8 cellular contexts compared by ENCODE assay signal in genomic region chr9:136133191-136133958, GRCh38. TPM values are rescaled to one million over a fixed set of nuclear protein-coding genes. Genes with fewer than 3 reads are reported as not detected.
DNase-seq lines count a peak whose midpoint lies in the region; ATAC-seq and TF ChIP-seq lines count a peak whose summit lies in the region.

No MANE protein-coding gene starts in this region.

- H3K9me2 ChIP-seq in PC-3 (replicated peaks; ENCODE audit: low read length), result no peaks in the 10 kb centered on the region

- H3K4me2 ChIP-seq in PC-3 (ENCODE audit: low read length), result peak overlapping the region; percentile 26; the same call in 1 of the 2 replicates

- H3K9me3 ChIP-seq in PC-3 (ENCODE audit: low read length) (no peaks in the 10 kb centered on the region), endodermal cell (ENCODE audit: control insufficient read depth, low read length) (no peaks in the 10 kb centered on the region)

- no peaks in the 10 kb centered on the region for H3K9me3 Mint-ChIP-seq in activated CD4-positive, alpha-beta T cell treated with anti-CD3 and anti-CD28 coated beads for 36 hours (ENCODE audit: low read depth)
- H3K9me3 Mint-ChIP-seq in endodermal cell, result no peaks in the 10 kb centered on the region
- no peaks in the 10 kb centered on the region for H3K9me3 Mint-ChIP-seq in naive thymus-derived CD8-positive, alpha-beta T cell

- H3F3A ChIP-seq in PC-3 (ENCODE audit: low read length, unreplicated experiment), result no peaks in the 10 kb centered on the region

- no peaks in the 10 kb centered on the region for H3K79me2 ChIP-seq in PC-3 (ENCODE audit: low read length)

- peak; percentile 57 for DNase-seq in activated CD4-positive, alpha-beta T cell treated with anti-CD3 and anti-CD28 coated beads for 36 hours
- DNase-seq in activated CD4-positive, alpha-beta T cell treated with anti-CD3 and anti-CD28 coated beads for 1 hour, result no peak
- DNase-seq in PC-3, result no peak
- peak; percentile 90 for DNase-seq in endodermal cell
- peak in 4 of 10 donors; percentile 25 to 39 (median 34) for DNase-seq in naive thymus-derived CD8-positive, alpha-beta T cell
- no peak for DNase-seq in NCI-H526 treated with DMSO at 0.1 percent for 48 hours (lab: John Stamatoyannopoulos, UW)

- no peaks in the 10 kb centered on the region for H3K36me3 Mint-ChIP-seq in activated CD4-positive, alpha-beta T cell treated with anti-CD3 and anti-CD28 coated beads for 36 hours (ENCODE audit: low read depth)
- H3K36me3 Mint-ChIP-seq in endodermal cell (ENCODE audit: low read depth), result no peaks in the 10 kb centered on the region
- peaks cover 0 to 3% (median 0%) of the 10 kb centered on the region in 3 donors for H3K36me3 Mint-ChIP-seq in naive thymus-derived CD8-positive, alpha-beta T cell

- H3K27me3 ChIP-seq in PC-3 (ENCODE audit: low read length) (no peaks in the 10 kb centered on the region; the same call in 1 of the 2 replicates), endodermal cell (ENCODE audit: control insufficient read depth, insufficient read depth, low read length, poor library complexity, severe bottlenecking) (peaks cover 14% of the 10 kb centered on the region)

- no peak overlapping the region for H3K27ac Mint-ChIP-seq in activated CD4-positive, alpha-beta T cell treated with anti-CD3 and anti-CD28 coated beads for 36 hours
- no peak overlapping the region for H3K27ac Mint-ChIP-seq in endodermal cell
- peak overlapping the region in 1 of 10 donors; percentile 59 for H3K27ac Mint-ChIP-seq in naive thymus-derived CD8-positive, alpha-beta T cell

- CTCF ChIA-PET in activated CD4-positive, alpha-beta T cell treated with anti-CD3 and anti-CD28 coated beads for 36 hours (lab: Charles Lee), result no interaction called here
- CTCF ChIA-PET in PC-3 (lab: Charles Lee), result no interaction called here

- H3K4me3 Mint-ChIP-seq in activated CD4-positive, alpha-beta T cell treated with anti-CD3 and anti-CD28 coated beads for 36 hours, result no peak overlapping the region
- peak overlapping the region; percentile 55 for H3K4me3 Mint-ChIP-seq in endodermal cell
- peak overlapping the region; percentile 24 to 81 (median 62) for H3K4me3 Mint-ChIP-seq in naive thymus-derived CD8-positive, alpha-beta T cell

- no TSS peak for BruUV-seq in PC-3 (replicated peaks; lab: Mats Ljungman, UMichigan)

- H3K9ac ChIP-seq in PC-3 (ENCODE audit: low read length), result no peak overlapping the region
- no peak overlapping the region for H3K9ac ChIP-seq in endodermal cell (ENCODE audit: extremely low read depth, low read length, poor library complexity, severe bottlenecking)

- ATAC-seq in activated CD4-positive, alpha-beta T cell treated with anti-CD3 and anti-CD28 coated beads for 36 hours, result peak; percentile 83
- ATAC-seq in PC-3, result peak; percentile 42; the same call in 1 of the 2 replicates
- ATAC-seq in naive thymus-derived CD8-positive, alpha-beta T cell, result peak; percentile 73 to 89
- ATAC-seq in GM21723 (IDR thresholded peaks at IDR 0.05; ENCODE audit: unreplicated experiment), result no peak
- ATAC-seq in GM18870 (IDR thresholded peaks at IDR 0.05; ENCODE audit: unreplicated experiment), result no peak

- no peaks in the 10 kb centered on the region for H4K20me1 ChIP-seq in PC-3 (ENCODE audit: low read length)

- H3K4me3 ChIP-seq in PC-3 (ENCODE audit: low read length) (peak overlapping the region; percentile 27; the same call in 1 of the 2 replicates), endodermal cell (ENCODE audit: low read length) (peak overlapping the region; percentile 77)

- 10 to 27% methylated on average over 9 to 62 of the region's 69 CpGs for WGBS in endodermal cell (ENCODE audit: insufficient coverage in 1 of 2, insufficient read length in 1 of 2), 2 experiments

- H3K27me3 Mint-ChIP-seq in activated CD4-positive, alpha-beta T cell treated with anti-CD3 and anti-CD28 coated beads for 36 hours, result peaks cover 24% of the 10 kb centered on the region
- peaks cover 19% of the 10 kb centered on the region for H3K27me3 Mint-ChIP-seq in endodermal cell (ENCODE audit: insufficient read depth)
- peaks cover 5 to 61% (median 27%) of the 10 kb centered on the region in 5 donors for H3K27me3 Mint-ChIP-seq in naive thymus-derived CD8-positive, alpha-beta T cell

- H3K4me1 Mint-ChIP-seq in activated CD4-positive, alpha-beta T cell treated with anti-CD3 and anti-CD28 coated beads for 36 hours, result peaks cover 3% of the 10 kb centered on the region
- peaks cover 4% of the 10 kb centered on the region for H3K4me1 Mint-ChIP-seq in endodermal cell
- H3K4me1 Mint-ChIP-seq in naive thymus-derived CD8-positive, alpha-beta T cell, result peaks cover 6 to 12% (median 8%) of the 10 kb centered on the region in 4 donors

- H3K4me1 ChIP-seq in PC-3 (ENCODE audit: insufficient read depth, low read length) (no peaks in the 10 kb centered on the region), endodermal cell (ENCODE audit: control insufficient read depth, insufficient read depth, low read length) (no peaks in the 10 kb centered on the region)

- H3K27ac ChIP-seq in PC-3 (ENCODE audit: low read length) (no peak overlapping the region), endodermal cell (ENCODE audit: low read depth, low read length) (no peak overlapping the region)

- no peaks in the 10 kb centered on the region for H3K36me3 ChIP-seq in PC-3 (ENCODE audit: low read depth, low read length)
- no peaks in the 10 kb centered on the region for H3K36me3 ChIP-seq in endodermal cell (ENCODE audit: control insufficient read depth, insufficient read depth, low read length)

- intact Hi-C loops in activated CD4-positive, alpha-beta T cell treated with anti-CD3 and anti-CD28 coated beads for 36 hours (cut with DNase I, micrococcal nuclease), result no loop called here
- intact Hi-C loops in PC-3 (cut with micrococcal nuclease), result no loop called here

- POLR2A ChIA-PET in activated CD4-positive, alpha-beta T cell treated with anti-CD3 and anti-CD28 coated beads for 36 hours (lab: Charles Lee), result no interaction called here
- POLR2A ChIA-PET in PC-3 (lab: Charles Lee; ENCODE audit: unreplicated experiment), result no interaction called here
- POLR2A ChIA-PET in naive thymus-derived CD8-positive, alpha-beta T cell (lab: Charles Lee), result no interaction called here

- H2AFZ ChIP-seq in PC-3 (ENCODE audit: low read length), result no peak overlapping the region

- TF ChIP-seq CTCF in PC-3 (conservative IDR thresholded peaks at IDR 0.05; ENCODE audit: low read depth, low read length) (peak; percentile 44), endodermal cell (conservative IDR thresholded peaks at IDR 0.05) (peak; percentile 74)

RNA-seq across cellular contexts. Expression of gene TMEM250, which starts 14.7 kb away (rescaled TPM):
- total RNA-seq in activated CD4-positive, alpha-beta T cell treated with anti-CD3 and anti-CD28 coated beads for 36 hours, result 10 to 100 TPM; 25.4 to 28.8 TPM
- total RNA-seq in PC-3 (2014; rRNA removed) (62.3 and 64.7 TPM in 2 replicates), endodermal cell (10 to 100 TPM; 56.4 to 58.4 TPM)
- polyA plus RNA-seq in endodermal cell (2013, experiment 1 of 2), result 28.9 TPM
- 28.8 TPM for polyA plus RNA-seq in endodermal cell (2013, experiment 2 of 2)
- 10 to 100 TPM; 38.1 to 38.2 TPM for total RNA-seq in naive thymus-derived CD8-positive, alpha-beta T cell
- 10 to 100 TPM; 39.1 to 51.7 (median 40.3) TPM for polyA plus RNA-seq in naive thymus-derived CD8-positive, alpha-beta T cell

RNA-seq across cellular contexts. Expression of gene NACC2, which starts 38.3 kb away (rescaled TPM):
- total RNA-seq in activated CD4-positive, alpha-beta T cell treated with anti-CD3 and anti-CD28 coated beads for 36 hours, result 1 to 10 TPM; 4.2 to 5.2 TPM
- 12.3 and 16.5 TPM in 2 replicates for total RNA-seq in PC-3 (2014; rRNA removed)
- total RNA-seq in endodermal cell, result 10 to 100 TPM; 12.4 to 16.7 TPM
- polyA plus RNA-seq in endodermal cell (2013, experiment 1 of 2), result 6.4 TPM
- polyA plus RNA-seq in endodermal cell (2013, experiment 2 of 2), result 6.8 TPM
- 10 to 100 TPM in 1 of 2 experiments, 1 to 10 TPM in 1; 9.5 to 10.4 TPM for total RNA-seq in naive thymus-derived CD8-positive, alpha-beta T cell
- 1 to 10 TPM; 1.0 to 1.3 (median 1.3) TPM for polyA plus RNA-seq in naive thymus-derived CD8-positive, alpha-beta T cell

Comparison
In these comparisons a context has a peak if more than half of its experiments do, and no peak if none do; other contexts are left out.
1. DNase-seq: peak in activated CD4-positive, alpha-beta T cell treated with anti-CD3 and anti-CD28 coated beads for 36 hours (single experiment) and endodermal cell (single experiment); none in activated CD4-positive, alpha-beta T cell treated with anti-CD3 and anti-CD28 coated beads for 1 hour (single experiment), PC-3 (single experiment) and NCI-H526 treated with DMSO at 0.1 percent for 48 hours (single experiment).
2. ATAC-seq: peak in activated CD4-positive, alpha-beta T cell treated with anti-CD3 and anti-CD28 coated beads for 36 hours (single experiment), PC-3 (single experiment) and naive thymus-derived CD8-positive, alpha-beta T cell (2 of 2); none in GM21723 (single experiment) and GM18870 (single experiment).